ENCODE assay signal across 15 cellular contexts in the genomic region with DNA sequence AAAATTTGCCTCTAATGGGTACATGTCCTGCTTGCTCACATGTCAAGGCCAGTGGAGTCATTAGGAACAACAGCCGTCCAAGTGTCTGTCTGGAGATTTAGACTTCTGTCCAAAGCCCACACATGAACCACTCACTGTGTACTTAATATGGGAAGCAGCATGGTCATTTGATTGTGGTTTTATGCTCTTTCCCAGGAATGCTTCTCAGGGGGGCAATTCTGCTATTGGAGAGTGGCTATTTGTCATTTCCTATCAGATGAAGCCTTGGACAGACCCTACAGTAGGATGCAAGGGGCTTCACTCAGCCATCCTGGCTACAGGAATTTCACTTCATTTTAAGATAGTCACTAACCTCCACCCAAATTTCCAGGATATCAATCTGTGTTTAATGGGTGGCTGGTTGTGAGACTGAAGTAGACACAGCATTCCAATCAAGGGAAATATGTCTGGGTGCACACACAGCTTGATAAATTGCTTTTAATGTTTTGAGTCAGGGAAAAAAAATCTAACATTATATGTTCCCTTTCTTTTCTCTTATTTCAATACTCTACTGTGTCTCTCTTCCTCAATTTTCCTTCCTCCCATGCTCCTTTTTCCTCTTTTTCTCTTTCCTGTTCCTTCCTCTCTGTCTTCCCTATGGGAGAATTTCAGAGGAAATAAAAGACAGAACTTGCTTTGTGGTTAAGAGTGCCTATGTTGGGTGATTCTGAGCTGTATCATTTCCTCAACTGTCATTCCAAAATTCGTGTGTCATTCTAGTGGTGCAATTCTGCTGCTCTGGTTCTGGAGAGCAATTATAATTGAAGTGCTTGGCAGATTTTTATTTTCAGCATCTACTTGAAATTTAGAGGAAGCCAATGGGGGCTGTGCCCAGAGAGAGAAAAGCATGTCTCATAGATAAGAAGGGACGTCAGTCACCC.
DNase-seq lines count a peak whose midpoint lies in the region; ATAC-seq and TF ChIP-seq lines count a peak whose summit lies in the region.
"Had no signal": no experiment of that assay in that cellular context is flagged by ENCODE, and none has a peak within 500 bp of the region (broad histone marks: within the 10 kb centered on the region; RNA-seq: fewer than 3 reads in every experiment).

No MANE protein-coding gene starts in this region.

- peak; percentile 38 for DNase-seq in NOMO-1 treated with DMSO at 0.1 percent for 48 hours (lab: John Stamatoyannopoulos, UW; ENCODE audit: unreplicated experiment)
- DNase-seq in NOMO-1 treated with dmso at 0.1 percent for 144 hours (lab: John Stamatoyannopoulos, UW; ENCODE audit: unreplicated experiment): no peak
- peak; percentile 84 to 91 for DNase-seq in foreskin fibroblast
- DNase-seq in stromal cell of bone marrow (ENCODE audit: low read depth): peak; percentile 76
- no peak for DNase-seq in mesothelial cell of epicardium (ENCODE audit: low spot score in 2 of 2, unreplicated experiment in 2 of 2)
- DNase-seq in NCI-H2227 (lab: John Stamatoyannopoulos, UW; ENCODE audit: unreplicated experiment): no peak
- DNase-seq: activated CD4-positive, alpha-beta T cell treated with anti-CD3 and anti-CD28 coated beads for 4 hours; activated effector memory CD4-positive, alpha-beta T cell treated with Interleukin-2 at 50 U/mL for 16 hours; dermis blood vessel endothelial cell; DMS53; NCI-H510A treated with DMSO at 0.1 percent for 48 hours had no signal

- no peak overlapping the region for H3K4me3 ChIP-seq in foreskin fibroblast (ENCODE audit: low read depth in 1 of 2, low read length in 2 of 2)
- H3K4me3 ChIP-seq: A549, hepatocyte had no signal

- H3K27me3 Mint-ChIP-seq in mesothelial cell of epicardium (ENCODE audit: low read depth): no peaks in the 10 kb centered on the region

- ATAC-seq in SK-N-SH treated with all-trans-retinoic acid at 6 μM for 48 hours (peak; percentile 88), HG03457 (IDR thresholded peaks at IDR 0.05; ENCODE audit: unreplicated experiment) (no peak)
- ATAC-seq: A549 had no signal

- peaks cover 20% of the 10 kb centered on the region for H3K4me1 Mint-ChIP-seq in mesothelial cell of epicardium

- no peak overlapping the region for H3K4me3 Mint-ChIP-seq in mesothelial cell of epicardium

- no peaks in the 10 kb centered on the region for H3K36me3 Mint-ChIP-seq in mesothelial cell of epicardium

- H3K9me3 Mint-ChIP-seq in mesothelial cell of epicardium: no peaks in the 10 kb centered on the region

- no peak for TF ChIP-seq CTCF in foreskin fibroblast (IDR thresholded peaks at IDR 0.05; ENCODE audit: low read depth, low read length)
- no peak for TF ChIP-seq CTCF in mesothelial cell of epicardium (IDR thresholded peaks at IDR 0.05; ENCODE audit: unreplicated experiment)

- H3K27ac Mint-ChIP-seq in mesothelial cell of epicardium: no peak overlapping the region

TF ChIP-seq in SK-N-SH treated with all-trans-retinoic acid at 6 μM for 48 hours, 23 proteins besides CTCF, POLR2A, EP300 and RAD21 (continues in another document):
- TF ChIP-seq TOX (CRISPR knock-in tag; IDR thresholded peaks at IDR 0.05; ENCODE audit: borderline replicate concordance) (no peak), CSDC2 (CRISPR knock-in tag; IDR thresholded peaks at IDR 0.05) (peak; percentile 92; the same call in 1 of the 2 replicates), OSR1 (CRISPR knock-in tag; IDR thresholded peaks at IDR 0.05) (no peak), BACH2 (CRISPR knock-in tag; IDR thresholded peaks at IDR 0.05; ENCODE audit: borderline replicate concordance) (no peak), ISL1 (CRISPR knock-in tag; IDR thresholded peaks at IDR 0.05) (peak; percentile 87), SNAI2 (CRISPR knock-in tag; IDR thresholded peaks at IDR 0.05) (no peak), ZNF70 (CRISPR knock-in tag; IDR thresholded peaks at IDR 0.05) (no peak), ZC3H10 (CRISPR knock-in tag; IDR thresholded peaks at IDR 0.05) (no peak), ZNF8 (CRISPR knock-in tag; IDR thresholded peaks at IDR 0.05) (no peak; the same call in 1 of the 2 replicates), GLIS3 (CRISPR knock-in tag; IDR thresholded peaks at IDR 0.05) (peak; percentile 77; the same call in 1 of the 2 replicates), ZFP3 (CRISPR knock-in tag; IDR thresholded peaks at IDR 0.05) (peak; percentile 43; the same call in 1 of the 2 replicates), RARB (CRISPR knock-in tag; IDR thresholded peaks at IDR 0.05) (no peak), ARNTL (CRISPR knock-in tag; IDR thresholded peaks at IDR 0.05; ENCODE audit: borderline replicate concordance, low read depth) (no peak), ESRRG (CRISPR knock-in tag; IDR thresholded peaks at IDR 0.05) (no peak), ZFP30 (CRISPR knock-in tag; IDR thresholded peaks at IDR 0.05) (no peak)
- TF ChIP-seq, protein P1, sequence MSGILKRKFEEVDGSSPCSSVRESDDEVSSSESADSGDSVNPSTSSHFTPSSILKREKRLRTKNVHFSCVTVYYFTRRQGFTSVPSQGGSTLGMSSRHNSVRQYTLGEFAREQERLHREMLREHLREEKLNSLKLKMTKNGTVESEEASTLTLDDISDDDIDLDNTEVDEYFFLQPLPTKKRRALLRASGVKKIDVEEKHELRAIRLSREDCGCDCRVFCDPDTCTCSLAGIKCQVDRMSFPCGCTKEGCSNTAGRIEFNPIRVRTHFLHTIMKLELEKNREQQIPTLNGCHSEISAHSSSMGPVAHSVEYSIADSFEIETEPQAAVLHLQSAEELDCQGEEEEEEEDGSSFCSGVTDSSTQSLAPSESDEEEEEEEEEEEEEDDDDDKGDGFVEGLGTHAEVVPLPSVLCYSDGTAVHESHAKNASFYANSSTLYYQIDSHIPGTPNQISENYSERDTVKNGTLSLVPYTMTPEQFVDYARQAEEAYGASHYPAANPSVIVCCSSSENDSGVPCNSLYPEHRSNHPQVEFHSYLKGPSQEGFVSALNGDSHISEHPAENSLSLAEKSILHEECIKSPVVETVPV (CRISPR knock-in tag; IDR thresholded peaks at IDR 0.05): no peak
- TF ChIP-seq, protein P2, sequence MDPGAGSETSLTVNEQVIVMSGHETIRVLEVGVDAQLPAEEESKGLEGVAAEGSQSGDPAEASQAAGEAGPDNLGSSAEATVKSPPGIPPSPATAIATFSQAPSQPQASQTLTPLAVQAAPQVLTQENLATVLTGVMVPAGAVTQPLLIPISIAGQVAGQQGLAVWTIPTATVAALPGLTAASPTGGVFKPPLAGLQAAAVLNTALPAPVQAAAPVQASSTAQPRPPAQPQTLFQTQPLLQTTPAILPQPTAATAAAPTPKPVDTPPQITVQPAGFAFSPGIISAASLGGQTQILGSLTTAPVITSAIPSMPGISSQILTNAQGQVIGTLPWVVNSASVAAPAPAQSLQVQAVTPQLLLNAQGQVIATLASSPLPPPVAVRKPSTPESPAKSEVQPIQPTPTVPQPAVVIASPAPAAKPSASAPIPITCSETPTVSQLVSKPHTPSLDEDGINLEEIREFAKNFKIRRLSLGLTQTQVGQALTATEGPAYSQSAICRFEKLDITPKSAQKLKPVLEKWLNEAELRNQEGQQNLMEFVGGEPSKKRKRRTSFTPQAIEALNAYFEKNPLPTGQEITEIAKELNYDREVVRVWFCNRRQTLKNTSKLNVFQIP (CRISPR knock-in tag; IDR thresholded peaks at IDR 0.05; ENCODE audit: borderline replicate concordance, low read depth): no peak
- TF ChIP-seq, protein P3, sequence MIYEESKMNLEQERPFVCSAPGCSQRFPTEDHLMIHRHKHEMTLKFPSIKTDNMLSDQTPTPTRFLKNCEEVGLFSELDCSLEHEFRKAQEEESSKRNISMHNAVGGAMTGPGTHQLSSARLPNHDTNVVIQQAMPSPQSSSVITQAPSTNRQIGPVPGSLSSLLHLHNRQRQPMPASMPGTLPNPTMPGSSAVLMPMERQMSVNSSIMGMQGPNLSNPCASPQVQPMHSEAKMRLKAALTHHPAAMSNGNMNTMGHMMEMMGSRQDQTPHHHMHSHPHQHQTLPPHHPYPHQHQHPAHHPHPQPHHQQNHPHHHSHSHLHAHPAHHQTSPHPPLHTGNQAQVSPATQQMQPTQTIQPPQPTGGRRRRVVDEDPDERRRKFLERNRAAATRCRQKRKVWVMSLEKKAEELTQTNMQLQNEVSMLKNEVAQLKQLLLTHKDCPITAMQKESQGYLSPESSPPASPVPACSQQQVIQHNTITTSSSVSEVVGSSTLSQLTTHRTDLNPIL (CRISPR knock-in tag; IDR thresholded peaks at IDR 0.05; ENCODE audit: low read depth): no peak
- TF ChIP-seq, protein P4, sequence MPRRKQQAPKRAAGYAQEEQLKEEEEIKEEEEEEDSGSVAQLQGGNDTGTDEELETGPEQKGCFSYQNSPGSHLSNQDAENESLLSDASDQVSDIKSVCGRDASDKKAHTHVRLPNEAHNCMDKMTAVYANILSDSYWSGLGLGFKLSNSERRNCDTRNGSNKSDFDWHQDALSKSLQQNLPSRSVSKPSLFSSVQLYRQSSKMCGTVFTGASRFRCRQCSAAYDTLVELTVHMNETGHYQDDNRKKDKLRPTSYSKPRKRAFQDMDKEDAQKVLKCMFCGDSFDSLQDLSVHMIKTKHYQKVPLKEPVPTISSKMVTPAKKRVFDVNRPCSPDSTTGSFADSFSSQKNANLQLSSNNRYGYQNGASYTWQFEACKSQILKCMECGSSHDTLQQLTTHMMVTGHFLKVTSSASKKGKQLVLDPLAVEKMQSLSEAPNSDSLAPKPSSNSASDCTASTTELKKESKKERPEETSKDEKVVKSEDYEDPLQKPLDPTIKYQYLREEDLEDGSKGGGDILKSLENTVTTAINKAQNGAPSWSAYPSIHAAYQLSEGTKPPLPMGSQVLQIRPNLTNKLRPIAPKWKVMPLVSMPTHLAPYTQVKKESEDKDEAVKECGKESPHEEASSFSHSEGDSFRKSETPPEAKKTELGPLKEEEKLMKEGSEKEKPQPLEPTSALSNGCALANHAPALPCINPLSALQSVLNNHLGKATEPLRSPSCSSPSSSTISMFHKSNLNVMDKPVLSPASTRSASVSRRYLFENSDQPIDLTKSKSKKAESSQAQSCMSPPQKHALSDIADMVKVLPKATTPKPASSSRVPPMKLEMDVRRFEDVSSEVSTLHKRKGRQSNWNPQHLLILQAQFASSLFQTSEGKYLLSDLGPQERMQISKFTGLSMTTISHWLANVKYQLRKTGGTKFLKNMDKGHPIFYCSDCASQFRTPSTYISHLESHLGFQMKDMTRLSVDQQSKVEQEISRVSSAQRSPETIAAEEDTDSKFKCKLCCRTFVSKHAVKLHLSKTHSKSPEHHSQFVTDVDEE (CRISPR knock-in tag; IDR thresholded peaks at IDR 0.05): no peak

Comparison
In these comparisons a context has a peak if more than half of its experiments do, and no peak if none do; other contexts are left out.
1. DNase-seq: peak in NOMO-1 treated with DMSO at 0.1 percent for 48 hours (single experiment), foreskin fibroblast (2 of 2) and stromal cell of bone marrow (single experiment); none in NOMO-1 treated with dmso at 0.1 percent for 144 hours (single experiment), mesothelial cell of epicardium (0 of 2) and NCI-H2227 (single experiment).